In genomic region chrX:102712967-102713677, GRCh38 we compare ENCODE assay signal across 8 cellular contexts. TPM values are rescaled to one million over a fixed set of nuclear protein-coding genes. Genes with fewer than 3 reads are reported as not detected.
DNase-seq lines count a peak whose midpoint lies in the region; ATAC-seq and TF ChIP-seq lines count a peak whose summit lies in the region.

No MANE protein-coding gene starts in this region.

- no peak overlapping the region for H3K4me3 ChIP-seq in KMS-11 (IDR thresholded peaks at IDR 0.05; ENCODE audit: insufficient read depth, low read depth, low read length)
- H3K4me3 ChIP-seq in WERI-Rb-1 (ENCODE audit: low read depth, low read length): peak overlapping the region; percentile 54

- TF ChIP-seq CTCF in KMS-11 (conservative IDR thresholded peaks at IDR 0.05; ENCODE audit: low read depth, low read length) (peak; percentile 64), WERI-Rb-1 (IDR thresholded peaks at IDR 0.05; ENCODE audit: low read depth, low read length) (peak; percentile 52)

- H3K79me2 ChIP-seq in KMS-11 (ENCODE audit: insufficient read depth, low read depth): no peaks in the 10 kb centered on the region

- no peaks in the 10 kb centered on the region for H3K27me3 ChIP-seq in KMS-11 (ENCODE audit: insufficient read depth, low read depth)
- H3K27me3 ChIP-seq in WERI-Rb-1 (ENCODE audit: insufficient read depth, low read depth, severe bottlenecking): peaks cover 10% of the 10 kb centered on the region

- peak overlapping the region; percentile 76 for H3K9ac ChIP-seq in KMS-11

- H4K20me1 ChIP-seq in KMS-11 (ENCODE audit: insufficient read depth): no peaks in the 10 kb centered on the region

- H3K36me3 ChIP-seq in KMS-11 (ENCODE audit: insufficient read depth) (no peaks in the 10 kb centered on the region), WERI-Rb-1 (peaks cover 3% of the 10 kb centered on the region; the same call in 1 of the 2 replicates)

- no peaks in the 10 kb centered on the region for H3K9me3 ChIP-seq in WERI-Rb-1 (ENCODE audit: severe bottlenecking)

- ATAC-seq in HG02981 (IDR thresholded peaks at IDR 0.05; ENCODE audit: unreplicated experiment) (no peak), HG03025 (IDR thresholded peaks at IDR 0.05; ENCODE audit: low FRiP score, unreplicated experiment) (no peak)

- H2AFZ ChIP-seq in KMS-11 (ENCODE audit: low read depth): peak overlapping the region; percentile 90

- no peaks in the 10 kb centered on the region for H3K4me1 ChIP-seq in KMS-11 (ENCODE audit: low read depth, poor library complexity, severe bottlenecking)

- DNase-seq in DMS79 treated with DMSO at 0.1 percent for 48 hours (lab: John Stamatoyannopoulos, UW) (peak; percentile 25), WERI-Rb-1 (peak; percentile 51), epidermal melanocyte (ENCODE audit: insufficient read length, low spot score) (peak; percentile 26), medulla oblongata (ENCODE audit: extremely low spot score) (peak; percentile 72)

- H3K27ac ChIP-seq in KMS-11 (no peak overlapping the region), WERI-Rb-1 (peak overlapping the region; percentile 51), temporal lobe (ENCODE audit: low read depth, low read length) (peak overlapping the region; percentile 90)

- H3K4me2 ChIP-seq in KMS-11: peak overlapping the region; percentile 73; the same call in 1 of the 2 replicates

RNA-seq across cellular contexts. Expression of gene GPRASP2, which starts 0.9 kb away (rescaled TPM):
- total RNA-seq in temporal lobe: 77.2 TPM

RNA-seq across cellular contexts. Expression of gene GPRASP3, which starts 7.4 kb away (rescaled TPM):
- 40.1 TPM for total RNA-seq in temporal lobe
